In the genomic region with DNA sequence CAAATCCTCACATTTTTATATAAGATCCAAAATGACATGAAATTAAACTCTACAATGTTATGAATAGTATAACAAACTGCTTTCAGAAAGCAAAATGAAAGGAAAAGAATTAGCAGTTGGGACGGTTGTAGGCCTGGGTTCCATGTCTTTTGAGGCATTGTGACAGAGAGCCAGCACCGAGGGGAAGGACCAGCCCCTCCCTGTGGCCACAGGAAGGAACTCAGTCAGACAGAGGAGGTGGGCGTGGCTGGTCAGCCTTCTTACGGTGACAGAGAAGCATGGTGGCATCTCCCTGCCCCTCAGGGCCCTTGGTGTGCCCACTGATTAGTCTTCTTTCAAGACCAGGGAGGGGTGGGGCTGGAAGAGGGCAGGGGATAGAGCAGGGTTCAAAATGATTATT, we compare ENCODE assay signal across 1 cellular context.
TF ChIP-seq lines count a peak whose summit lies in the region.

No MANE protein-coding gene starts in this region.

TF ChIP-seq in K562, 482 proteins besides CTCF, POLR2A, EP300 and RAD21 (continued from another document and continues in another):
- TF ChIP-seq ZBTB40 (IDR thresholded peaks at IDR 0.05) (peak; percentile 47), ZBTB40 (CRISPR knock-in tag; IDR thresholded peaks at IDR 0.05) (no peak), MLX (CRISPR knock-in tag; conservative IDR thresholded peaks at IDR 0.05) (no peak), ZBTB12 (CRISPR knock-in tag; IDR thresholded peaks at IDR 0.05) (no peak), MCM5 (IDR thresholded peaks at IDR 0.05; ENCODE audit: low read depth) (no peak), CXXC5 (CRISPR knock-in tag; IDR thresholded peaks at IDR 0.05) (no peak), GABPB1 (CRISPR knock-in tag; IDR thresholded peaks at IDR 0.05) (peak; percentile 66; the same call in 1 of the 2 replicates), CTCFL (IDR thresholded peaks at IDR 0.05; ENCODE audit: borderline replicate concordance, insufficient read depth, low read depth, low read length, poor library complexity, severe bottlenecking) (peak; percentile 40), GATAD2B (IDR thresholded peaks at IDR 0.05; ENCODE audit: borderline replicate concordance) (0 out of 2 replicates have a peak, but pooled peaks have one; percentile 34), RB1 (IDR thresholded peaks at IDR 0.05; ENCODE audit: low read depth) (peak; percentile 56; the same call in 1 of the 2 replicates), YY1 (IDR thresholded peaks at IDR 0.05; ENCODE audit: borderline replicate concordance in 1 of 3, control insufficient read depth in 1 of 3, extremely low read depth in 1 of 3, insufficient read depth in 3 of 3, insufficient read length in 1 of 3, insufficient replicate concordance in 2 of 3, low read depth in 1 of 3, low read length in 2 of 3) (peak in 1 of 3 experiments; percentile 68), DNMT1 (IDR thresholded peaks at IDR 0.05) (no peak), RFX5 (IDR thresholded peaks at IDR 0.05; ENCODE audit: low read depth, low read length) (no peak), ZNF318 (IDR thresholded peaks at IDR 0.05; ENCODE audit: borderline replicate concordance in 1 of 2, low read depth in 1 of 2) (no peak), SMAD4 (CRISPR knock-in tag; conservative IDR thresholded peaks at IDR 0.05) (no peak), NFATC3 (IDR thresholded peaks at IDR 0.05) (no peak), NR3C1 (CRISPR knock-in tag; IDR thresholded peaks at IDR 0.05) (no peak), NELFE (IDR thresholded peaks at IDR 0.05; ENCODE audit: insufficient read depth, insufficient read length) (no peak), C11orf30 (IDR thresholded peaks at IDR 0.05; ENCODE audit: low read depth) (no peak), MAZ (CRISPR knock-in tag; conservative IDR thresholded peaks at IDR 0.05 in 1 of 2, IDR thresholded peaks at IDR 0.05 in 1 of 2) (peak in 1 of 2 experiments; percentile 29; a peak in 1 of 4 replicates), KDM4B (IDR thresholded peaks at IDR 0.05; ENCODE audit: borderline replicate concordance in 2 of 2, low read depth in 1 of 2) (no peak)
- TF ChIP-seq, protein P1, sequence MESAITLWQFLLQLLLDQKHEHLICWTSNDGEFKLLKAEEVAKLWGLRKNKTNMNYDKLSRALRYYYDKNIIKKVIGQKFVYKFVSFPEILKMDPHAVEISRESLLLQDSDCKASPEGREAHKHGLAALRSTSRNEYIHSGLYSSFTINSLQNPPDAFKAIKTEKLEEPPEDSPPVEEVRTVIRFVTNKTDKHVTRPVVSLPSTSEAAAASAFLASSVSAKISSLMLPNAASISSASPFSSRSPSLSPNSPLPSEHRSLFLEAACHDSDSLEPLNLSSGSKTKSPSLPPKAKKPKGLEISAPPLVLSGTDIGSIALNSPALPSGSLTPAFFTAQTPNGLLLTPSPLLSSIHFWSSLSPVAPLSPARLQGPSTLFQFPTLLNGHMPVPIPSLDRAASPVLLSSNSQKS (CRISPR knock-in tag; IDR thresholded peaks at IDR 0.05), result no peak
- TF ChIP-seq, protein P2, sequence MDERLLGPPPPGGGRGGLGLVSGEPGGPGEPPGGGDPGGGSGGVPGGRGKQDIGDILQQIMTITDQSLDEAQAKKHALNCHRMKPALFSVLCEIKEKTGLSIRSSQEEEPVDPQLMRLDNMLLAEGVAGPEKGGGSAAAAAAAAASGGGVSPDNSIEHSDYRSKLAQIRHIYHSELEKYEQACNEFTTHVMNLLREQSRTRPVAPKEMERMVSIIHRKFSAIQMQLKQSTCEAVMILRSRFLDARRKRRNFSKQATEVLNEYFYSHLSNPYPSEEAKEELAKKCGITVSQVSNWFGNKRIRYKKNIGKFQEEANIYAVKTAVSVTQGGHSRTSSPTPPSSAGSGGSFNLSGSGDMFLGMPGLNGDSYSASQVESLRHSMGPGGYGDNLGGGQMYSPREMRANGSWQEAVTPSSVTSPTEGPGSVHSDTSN (CRISPR knock-in tag; IDR thresholded peaks at IDR 0.05; ENCODE audit: low read depth), result no peak
- TF ChIP-seq, protein P2 (tag; conservative IDR thresholded peaks at IDR 0.05; ENCODE audit: low read depth), result no peak
